ENCODE assay signal across 2 cellular contexts in the genomic region with DNA sequence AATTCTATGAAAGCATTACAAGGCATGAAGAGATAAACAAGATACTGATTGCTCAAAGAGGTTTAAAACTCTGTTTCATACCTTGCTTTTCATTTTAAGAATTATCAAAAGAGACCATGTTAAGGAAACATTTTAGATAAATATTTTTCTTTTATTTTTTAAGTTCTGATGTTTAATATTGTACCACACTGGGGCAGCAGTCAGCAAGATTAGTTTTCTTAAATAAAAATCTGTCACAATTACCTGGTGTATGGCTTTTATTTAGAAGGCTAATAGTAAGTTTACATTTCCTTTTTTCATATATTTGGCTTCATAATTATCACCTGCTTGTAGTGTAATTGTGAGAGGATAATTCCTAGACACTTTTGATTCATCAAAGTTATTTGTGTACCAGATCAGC.
TF ChIP-seq lines count a peak whose summit lies in the region.

No MANE protein-coding gene starts in this region.

TF ChIP-seq in SK-N-SH, 30 proteins besides CTCF, POLR2A, EP300 and RAD21 (continued from another document):
- TF ChIP-seq, protein P1, sequence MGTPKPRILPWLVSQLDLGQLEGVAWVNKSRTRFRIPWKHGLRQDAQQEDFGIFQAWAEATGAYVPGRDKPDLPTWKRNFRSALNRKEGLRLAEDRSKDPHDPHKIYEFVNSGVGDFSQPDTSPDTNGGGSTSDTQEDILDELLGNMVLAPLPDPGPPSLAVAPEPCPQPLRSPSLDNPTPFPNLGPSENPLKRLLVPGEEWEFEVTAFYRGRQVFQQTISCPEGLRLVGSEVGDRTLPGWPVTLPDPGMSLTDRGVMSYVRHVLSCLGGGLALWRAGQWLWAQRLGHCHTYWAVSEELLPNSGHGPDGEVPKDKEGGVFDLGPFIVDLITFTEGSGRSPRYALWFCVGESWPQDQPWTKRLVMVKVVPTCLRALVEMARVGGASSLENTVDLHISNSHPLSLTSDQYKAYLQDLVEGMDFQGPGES (IDR thresholded peaks at IDR 0.05; ENCODE audit: low read depth, low read length), result no peak

TF ChIP-seq in SK-N-SH treated with all-trans-retinoic acid at 6 μM for 48 hours, 23 proteins besides CTCF, POLR2A, EP300 and RAD21 (continued from another document):
- TF ChIP-seq, protein P2, sequence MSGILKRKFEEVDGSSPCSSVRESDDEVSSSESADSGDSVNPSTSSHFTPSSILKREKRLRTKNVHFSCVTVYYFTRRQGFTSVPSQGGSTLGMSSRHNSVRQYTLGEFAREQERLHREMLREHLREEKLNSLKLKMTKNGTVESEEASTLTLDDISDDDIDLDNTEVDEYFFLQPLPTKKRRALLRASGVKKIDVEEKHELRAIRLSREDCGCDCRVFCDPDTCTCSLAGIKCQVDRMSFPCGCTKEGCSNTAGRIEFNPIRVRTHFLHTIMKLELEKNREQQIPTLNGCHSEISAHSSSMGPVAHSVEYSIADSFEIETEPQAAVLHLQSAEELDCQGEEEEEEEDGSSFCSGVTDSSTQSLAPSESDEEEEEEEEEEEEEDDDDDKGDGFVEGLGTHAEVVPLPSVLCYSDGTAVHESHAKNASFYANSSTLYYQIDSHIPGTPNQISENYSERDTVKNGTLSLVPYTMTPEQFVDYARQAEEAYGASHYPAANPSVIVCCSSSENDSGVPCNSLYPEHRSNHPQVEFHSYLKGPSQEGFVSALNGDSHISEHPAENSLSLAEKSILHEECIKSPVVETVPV (CRISPR knock-in tag; IDR thresholded peaks at IDR 0.05), result no peak
- TF ChIP-seq ZNF70 (CRISPR knock-in tag; IDR thresholded peaks at IDR 0.05), result no peak
- no peak for TF ChIP-seq ZC3H10 (CRISPR knock-in tag; IDR thresholded peaks at IDR 0.05)
- no peak for TF ChIP-seq OSR1 (CRISPR knock-in tag; IDR thresholded peaks at IDR 0.05)
- TF ChIP-seq, protein P3, sequence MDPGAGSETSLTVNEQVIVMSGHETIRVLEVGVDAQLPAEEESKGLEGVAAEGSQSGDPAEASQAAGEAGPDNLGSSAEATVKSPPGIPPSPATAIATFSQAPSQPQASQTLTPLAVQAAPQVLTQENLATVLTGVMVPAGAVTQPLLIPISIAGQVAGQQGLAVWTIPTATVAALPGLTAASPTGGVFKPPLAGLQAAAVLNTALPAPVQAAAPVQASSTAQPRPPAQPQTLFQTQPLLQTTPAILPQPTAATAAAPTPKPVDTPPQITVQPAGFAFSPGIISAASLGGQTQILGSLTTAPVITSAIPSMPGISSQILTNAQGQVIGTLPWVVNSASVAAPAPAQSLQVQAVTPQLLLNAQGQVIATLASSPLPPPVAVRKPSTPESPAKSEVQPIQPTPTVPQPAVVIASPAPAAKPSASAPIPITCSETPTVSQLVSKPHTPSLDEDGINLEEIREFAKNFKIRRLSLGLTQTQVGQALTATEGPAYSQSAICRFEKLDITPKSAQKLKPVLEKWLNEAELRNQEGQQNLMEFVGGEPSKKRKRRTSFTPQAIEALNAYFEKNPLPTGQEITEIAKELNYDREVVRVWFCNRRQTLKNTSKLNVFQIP (CRISPR knock-in tag; IDR thresholded peaks at IDR 0.05; ENCODE audit: borderline replicate concordance, low read depth), result no peak
- TF ChIP-seq BACH2 (CRISPR knock-in tag; IDR thresholded peaks at IDR 0.05; ENCODE audit: borderline replicate concordance), result no peak
- TF ChIP-seq, protein P4, sequence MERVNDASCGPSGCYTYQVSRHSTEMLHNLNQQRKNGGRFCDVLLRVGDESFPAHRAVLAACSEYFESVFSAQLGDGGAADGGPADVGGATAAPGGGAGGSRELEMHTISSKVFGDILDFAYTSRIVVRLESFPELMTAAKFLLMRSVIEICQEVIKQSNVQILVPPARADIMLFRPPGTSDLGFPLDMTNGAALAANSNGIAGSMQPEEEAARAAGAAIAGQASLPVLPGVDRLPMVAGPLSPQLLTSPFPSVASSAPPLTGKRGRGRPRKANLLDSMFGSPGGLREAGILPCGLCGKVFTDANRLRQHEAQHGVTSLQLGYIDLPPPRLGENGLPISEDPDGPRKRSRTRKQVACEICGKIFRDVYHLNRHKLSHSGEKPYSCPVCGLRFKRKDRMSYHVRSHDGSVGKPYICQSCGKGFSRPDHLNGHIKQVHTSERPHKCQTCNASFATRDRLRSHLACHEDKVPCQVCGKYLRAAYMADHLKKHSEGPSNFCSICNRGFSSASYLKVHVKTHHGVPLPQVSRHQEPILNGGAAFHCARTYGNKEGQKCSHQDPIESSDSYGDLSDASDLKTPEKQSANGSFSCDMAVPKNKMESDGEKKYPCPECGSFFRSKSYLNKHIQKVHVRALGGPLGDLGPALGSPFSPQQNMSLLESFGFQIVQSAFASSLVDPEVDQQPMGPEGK (CRISPR knock-in tag; IDR thresholded peaks at IDR 0.05; ENCODE audit: borderline replicate concordance), result no peak
- TF ChIP-seq TCF4 (CRISPR knock-in tag; IDR thresholded peaks at IDR 0.05; ENCODE audit: borderline replicate concordance), result no peak
